16 cellular contexts compared by ENCODE assay signal in the genomic region with DNA sequence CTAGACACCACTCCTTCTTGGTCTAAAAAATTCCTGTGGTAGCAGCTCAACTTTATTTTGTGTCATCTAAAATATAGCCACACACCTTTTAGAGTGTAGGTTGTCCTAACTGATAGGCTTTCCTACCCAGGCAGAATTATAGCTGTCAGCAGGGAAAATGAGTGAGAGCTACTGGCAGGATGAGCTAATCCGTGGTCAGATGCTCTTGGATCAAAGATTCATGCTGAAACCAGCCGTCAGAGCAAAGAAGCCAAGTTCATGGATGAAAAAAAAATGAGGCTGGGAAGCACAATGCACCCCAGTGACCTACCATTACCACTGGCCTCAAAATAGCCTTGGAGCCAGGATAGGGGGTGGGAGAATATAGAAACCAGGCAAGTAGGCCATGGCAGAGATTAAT.
DNase-seq lines count a peak whose midpoint lies in the region; ATAC-seq and TF ChIP-seq lines count a peak whose summit lies in the region.
"Had no signal": no experiment of that assay in that cellular context is flagged by ENCODE, and none has a peak within 500 bp of the region (broad histone marks: within the 10 kb centered on the region; RNA-seq: fewer than 3 reads in every experiment).

No MANE protein-coding gene starts in this region.

- intact Hi-C loops in dorsolateral prefrontal cortex (cut with DNase I), result no loop called here

- ATAC-seq in lung (ENCODE audit: insufficient read depth, low FRiP score) (peak; percentile 34), GM21619 (IDR thresholded peaks at IDR 0.05; ENCODE audit: unreplicated experiment) (no peak)
- ATAC-seq: activated CD8-positive, alpha-beta T cell treated with anti-CD3 and anti-CD28 coated beads, Interleukin-2, amount 10 ng/mL, durations not matched to agents 7 days and 5 days; stimulated activated naive CD8-positive, alpha-beta T cell treated with anti-CD3 and anti-CD28 coated beads, Interleukin-15, amount 100 ng/mL, for 72 hours had no signal

- no peaks in the 10 kb centered on the region for H3K4me1 Mint-ChIP-seq in glutamatergic neuron (ENCODE audit: low read depth, unreplicated experiment)
- H3K4me1 Mint-ChIP-seq: IgD-negative memory B cell; stimulated activated naive CD8-positive, alpha-beta T cell treated with anti-CD3 and anti-CD28 coated beads, Interleukin-15, amount 100 ng/mL, for 72 hours had no signal

- no peak overlapping the region for H3K4me3 Mint-ChIP-seq in glutamatergic neuron (ENCODE audit: unreplicated experiment)
- H3K4me3 Mint-ChIP-seq: activated CD8-positive, alpha-beta T cell treated with anti-CD3 and anti-CD28 coated beads, Interleukin-2, amount 10 ng/mL, durations not matched to agents 7 days and 5 days; IgD-negative memory B cell; stimulated activated naive CD8-positive, alpha-beta T cell treated with anti-CD3 and anti-CD28 coated beads, Interleukin-15, amount 100 ng/mL, for 72 hours had no signal

- no peaks in the 10 kb centered on the region for H3K9me3 Mint-ChIP-seq in glutamatergic neuron (ENCODE audit: unreplicated experiment)
- H3K9me3 Mint-ChIP-seq: IgD-negative memory B cell; stimulated activated naive CD8-positive, alpha-beta T cell treated with anti-CD3 and anti-CD28 coated beads, Interleukin-15, amount 100 ng/mL, for 72 hours had no signal

- H3K36me3 Mint-ChIP-seq in glutamatergic neuron (ENCODE audit: unreplicated experiment), result no peaks in the 10 kb centered on the region
- H3K36me3 Mint-ChIP-seq: IgD-negative memory B cell had no signal

- 46 to 66% methylated on average over 2 of the region's 2 CpGs for WGBS in lung, 2 donors

- H3K27me3 ChIP-seq in dorsolateral prefrontal cortex (no peaks in the 10 kb centered on the region), lung (ENCODE audit: control insufficient read depth, insufficient read depth) (no peaks in the 10 kb centered on the region)
- H3K27me3 ChIP-seq: cardiac muscle cell had no signal

- peaks cover 3 to 4% of the 10 kb centered on the region in 2 donors for H3K4me1 ChIP-seq in lung (ENCODE audit: control insufficient read depth in 2 of 2, insufficient read depth in 2 of 2, low read length in 2 of 2)

- H3K27ac ChIP-seq in dorsolateral prefrontal cortex, result peak overlapping the region; percentile 5 to 93 (median 84)
- H3K27ac ChIP-seq in lung (ENCODE audit: low read depth in 1 of 2, low read length in 1 of 2), result no peak overlapping the region
- peak overlapping the region; percentile 31 for H3K27ac ChIP-seq in substantia nigra (ENCODE audit: low read depth, low read length, poor library complexity, severe bottlenecking)
- H3K27ac ChIP-seq: RWPE1 had no signal

- no peak overlapping the region for H3K27ac Mint-ChIP-seq in glutamatergic neuron (ENCODE audit: unreplicated experiment)
- H3K27ac Mint-ChIP-seq: activated CD8-positive, alpha-beta T cell treated with anti-CD3 and anti-CD28 coated beads, Interleukin-2, amount 10 ng/mL, durations not matched to agents 7 days and 5 days; IgD-negative memory B cell; stimulated activated naive CD8-positive, alpha-beta T cell treated with anti-CD3 and anti-CD28 coated beads, Interleukin-15, amount 100 ng/mL, for 72 hours had no signal

- peaks cover 3% of the 10 kb centered on the region for H3K27me3 Mint-ChIP-seq in glutamatergic neuron (ENCODE audit: unreplicated experiment)
- H3K27me3 Mint-ChIP-seq: IgD-negative memory B cell; stimulated activated naive CD8-positive, alpha-beta T cell treated with anti-CD3 and anti-CD28 coated beads, Interleukin-15, amount 100 ng/mL, for 72 hours had no signal

- peak overlapping the region in 6 of 59 donors; percentile 24 to 50 (median 39) for H3K4me3 ChIP-seq in dorsolateral prefrontal cortex
- no peak overlapping the region for H3K4me3 ChIP-seq in lung
- H3K4me3 ChIP-seq: cardiac muscle cell had no signal

- DNase-seq in HCEC 1CT (peak; percentile 36), dorsolateral prefrontal cortex (no peak), lung (ENCODE audit: low spot score) (no peak), substantia nigra (lab: John Stamatoyannopoulos, UW) (peak in 3 of 49 donors; percentile 17 to 34 (median 20)), glutamatergic neuron (no peak)
- no peak for DNase-seq in activated naive CD4-positive, alpha-beta T cell treated with anti-CD3 and anti-CD28 coated beads, Interleukin-2, amount 50 U/mL, for 16 hours
- DNase-seq: activated CD8-positive, alpha-beta T cell treated with anti-CD3 and anti-CD28 coated beads, Interleukin-2, amount 10 ng/mL, durations not matched to agents 7 days and 5 days; activated gamma-delta T cell; NCI-H1436 treated with DMSO at 0.1 percent for 48 hours; NCI-H524 treated with DMSO at 0.1 percent for 48 hours; stimulated activated naive CD8-positive, alpha-beta T cell treated with anti-CD3 and anti-CD28 coated beads, Interleukin-15, amount 100 ng/mL, for 72 hours; T-helper 9 cell had no signal

- TF ChIP-seq CTCF in dorsolateral prefrontal cortex (IDR thresholded peaks at IDR 0.05 in 54 of 56, conservative IDR thresholded peaks at IDR 0.05 in 2 of 56; ENCODE audit: low read depth in 1 of 56, partially characterized antibody in 56 of 56), result no peak
- TF ChIP-seq CTCF in lung (IDR thresholded peaks at IDR 0.05; ENCODE audit: control extremely low read depth, extremely low read depth), result no peak
- TF ChIP-seq CTCF in glutamatergic neuron (IDR thresholded peaks at IDR 0.05; ENCODE audit: partially characterized antibody, unreplicated experiment), result no peak

- H3K9me3 ChIP-seq in lung (ENCODE audit: control insufficient read depth in 2 of 2, insufficient read depth in 1 of 2, low read length in 1 of 2), result no peaks in the 10 kb centered on the region

- H3K36me3 ChIP-seq in lung (ENCODE audit: control insufficient read depth in 2 of 2, insufficient read depth in 2 of 2, low read length in 2 of 2), result no peaks in the 10 kb centered on the region
- H3K36me3 ChIP-seq: cardiac muscle cell had no signal

Comparison
In these comparisons a context has a peak if more than half of its experiments do, and no peak if none do; other contexts are left out.
1. H3K27ac ChIP-seq: peak in dorsolateral prefrontal cortex (59 of 59) and substantia nigra (single experiment); none in lung (0 of 2).